ENCODE assay signal across 8 cellular contexts in genomic region chr2:179264238-179265081, GRCh38. TPM values are rescaled to one million over a fixed set of nuclear protein-coding genes. Genes with fewer than 3 reads are reported as not detected.
DNase-seq lines count a peak whose midpoint lies in the region; ATAC-seq and TF ChIP-seq lines count a peak whose summit lies in the region.

TSS of gene SESTD1 (minus strand) at chr2:179264832. CDS start at chr2:179191841, 72,991 bp downstream.

- H3F3A ChIP-seq in neural progenitor cell (ENCODE audit: low read depth): peaks cover 24% of the 10 kb centered on the region

- H3K4me2 ChIP-seq in neural progenitor cell: peak within 1 kb of the TSS; percentile 100

- H3K9ac ChIP-seq in neural progenitor cell: peak within 1 kb of the TSS; percentile 83

- H3K4me3 ChIP-seq in CD4-positive, CD25-positive, alpha-beta regulatory T cell (ENCODE audit: low read depth, low read length): peak within 1 kb of the TSS; percentile 77
- peak within 1 kb of the TSS; percentile 75 to 81 for H3K4me3 ChIP-seq in foreskin fibroblast (ENCODE audit: low read depth in 1 of 2, low read length in 2 of 2)
- peak within 1 kb of the TSS; percentile 99 for H3K4me3 ChIP-seq in neural progenitor cell
- H3K4me3 ChIP-seq in thoracic aorta: peak within 1 kb of the TSS; percentile 96

- H3K9me3 ChIP-seq in CD4-positive, CD25-positive, alpha-beta regulatory T cell (ENCODE audit: control insufficient read depth in 2 of 2, low read length in 2 of 2): no peaks in the 10 kb centered on the region
- no peaks in the 10 kb centered on the region for H3K9me3 ChIP-seq in neural progenitor cell (ENCODE audit: low read depth)
- no peaks in the 10 kb centered on the region for H3K9me3 ChIP-seq in thoracic aorta

- peaks cover 45% of the 10 kb centered on the region for H3K79me2 ChIP-seq in neural progenitor cell (ENCODE audit: low read depth)

- peak; percentile 41 to 44 (median 44) for DNase-seq in CD4-positive, CD25-positive, alpha-beta regulatory T cell
- DNase-seq in RPMI7951 (ENCODE audit: low read depth): peak; percentile 50
- peak; percentile 21 for DNase-seq in activated gamma-delta T cell (lab: John Stamatoyannopoulos, UW)
- DNase-seq in foreskin fibroblast: peak; percentile 39 to 69
- DNase-seq in neural progenitor cell (ENCODE audit: low spot score): peak; percentile 81
- peak; percentile 3 for DNase-seq in thoracic aorta (ENCODE audit: low spot score)

- H3K36me3 Mint-ChIP-seq in CD4-positive, CD25-positive, alpha-beta regulatory T cell: no peaks in the 10 kb centered on the region
- peaks cover 9% of the 10 kb centered on the region for H3K36me3 Mint-ChIP-seq in neural progenitor cell

- peaks cover 0 to 1% (median 0%) of the 10 kb centered on the region in 7 donors for H3K9me3 Mint-ChIP-seq in CD4-positive, CD25-positive, alpha-beta regulatory T cell
- peaks cover 8% of the 10 kb centered on the region for H3K9me3 Mint-ChIP-seq in neural progenitor cell

- H3K4me1 ChIP-seq in CD4-positive, CD25-positive, alpha-beta regulatory T cell (ENCODE audit: control insufficient read depth, insufficient read depth, low read length, poor library complexity, severe bottlenecking): peaks cover 15% of the 10 kb centered on the region
- H3K4me1 ChIP-seq in neural progenitor cell: peaks cover 27% of the 10 kb centered on the region
- H3K4me1 ChIP-seq in thoracic aorta (ENCODE audit: control insufficient read depth in 1 of 2, low read depth in 2 of 2): peaks cover 37 to 51% of the 10 kb centered on the region in 2 donors

- peaks cover 14 to 23% (median 21%) of the 10 kb centered on the region in 4 donors for H3K4me1 Mint-ChIP-seq in CD4-positive, CD25-positive, alpha-beta regulatory T cell
- H3K4me1 Mint-ChIP-seq in neural progenitor cell: peaks cover 26% of the 10 kb centered on the region

- H3K4me3 Mint-ChIP-seq in CD4-positive, CD25-positive, alpha-beta regulatory T cell: peak within 1 kb of the TSS; percentile 83 to 92 (median 90)
- H3K4me3 Mint-ChIP-seq in neural progenitor cell: peak within 1 kb of the TSS; percentile 94

- peaks cover 40% of the 10 kb centered on the region for H3K27me3 Mint-ChIP-seq in CD4-positive, CD25-positive, alpha-beta regulatory T cell
- peaks cover 6% of the 10 kb centered on the region for H3K27me3 Mint-ChIP-seq in neural progenitor cell (ENCODE audit: insufficient read depth, low read depth)

- peak within 1 kb of the TSS in 2 of 3 donors; percentile 62 to 76 for H3K27ac Mint-ChIP-seq in CD4-positive, CD25-positive, alpha-beta regulatory T cell
- H3K27ac Mint-ChIP-seq in neural progenitor cell: peak within 1 kb of the TSS; percentile 90

- peaks cover 28% of the 10 kb centered on the region for H4K20me1 ChIP-seq in neural progenitor cell (ENCODE audit: low read depth)

- TF ChIP-seq CTCF in foreskin fibroblast (IDR thresholded peaks at IDR 0.05; ENCODE audit: low read depth, low read length) (no peak), neural progenitor cell (IDR thresholded peaks at IDR 0.05) (no peak), thoracic aorta (IDR thresholded peaks at IDR 0.05) (no peak)

- peak within 1 kb of the TSS; percentile 33 for H3K27ac ChIP-seq in CD4-positive, CD25-positive, alpha-beta regulatory T cell (ENCODE audit: insufficient read depth, low read length, poor library complexity, severe bottlenecking)
- H3K27ac ChIP-seq in neural progenitor cell (peak within 1 kb of the TSS; percentile 62), thoracic aorta (peak within 1 kb of the TSS; percentile 86 to 87)

- no peaks in the 10 kb centered on the region for H3K36me3 ChIP-seq in CD4-positive, CD25-positive, alpha-beta regulatory T cell (ENCODE audit: control insufficient read depth, insufficient read depth, low read length)
- H3K36me3 ChIP-seq in neural progenitor cell (no peaks in the 10 kb centered on the region), thoracic aorta (no peaks in the 10 kb centered on the region)

- H2AFZ ChIP-seq in neural progenitor cell (replicated peaks): peak within 1 kb of the TSS; percentile 78

- ATAC-seq in CD4-positive, CD25-positive, alpha-beta regulatory T cell (ENCODE audit: low read depth in 2 of 2): peak; percentile 73
- ATAC-seq in GM19351 (IDR thresholded peaks at IDR 0.05; ENCODE audit: unreplicated experiment): peak; percentile 63
- ATAC-seq in HG03442 (IDR thresholded peaks at IDR 0.05; ENCODE audit: unreplicated experiment): peak; percentile 56
- peak; percentile 82 for ATAC-seq in thoracic aorta (ENCODE audit: insufficient number of reproducible peaks, low FRiP score, low read depth)

- H3K27me3 ChIP-seq in CD4-positive, CD25-positive, alpha-beta regulatory T cell (ENCODE audit: control insufficient read depth, insufficient read depth, low read length): peaks cover 20% of the 10 kb centered on the region
- H3K27me3 ChIP-seq in neural progenitor cell (no peaks in the 10 kb centered on the region), thoracic aorta (replicated peaks; ENCODE audit: insufficient read depth) (no peaks in the 10 kb centered on the region)

RNA-seq across cellular contexts. Expression of gene SESTD1, which starts in this region (rescaled TPM):
- total RNA-seq in CD4-positive, CD25-positive, alpha-beta regulatory T cell: 7.3 TPM
- 1 to 10 TPM in 3 of 4 donors, under 1 TPM in 1; 0.63 to 7.2 (median 2.1) TPM for polyA plus RNA-seq in CD4-positive, CD25-positive, alpha-beta regulatory T cell
- total RNA-seq in RPMI7951 (2014; rRNA removed; shearing (Covaris generic)): 9.6 and 15.0 TPM in 2 replicates
- total RNA-seq in neural progenitor cell (ENCODE audit: low replicate concordance): 24.8 and 43.1 TPM in 2 replicates
- 10 to 100 TPM; 35.3 to 62.2 TPM for total RNA-seq in thoracic aorta

Comparison
In these comparisons a context has a peak if more than half of its experiments do, and no peak if none do; other contexts are left out.
1. Peak in every context shown above with its lines: DNase-seq, ATAC-seq, H3K4me3 ChIP-seq and H3K27ac ChIP-seq.
2. DNase-seq: peak in every context shown above with its lines; median percentile 81 in neural progenitor cell; 54 in foreskin fibroblast; 50 in RPMI7951; 44 in CD4-positive, CD25-positive, alpha-beta regulatory T cell; 21 in activated gamma-delta T cell; 3 in thoracic aorta.
3. H3K27ac ChIP-seq: peak in every context shown above with its lines; median percentile 86 in thoracic aorta; 62 in neural progenitor cell; 33 in CD4-positive, CD25-positive, alpha-beta regulatory T cell.